20 cellular contexts compared by ENCODE assay signal in genomic region chr5:85896499-85896898, GRCh38.
"Had no signal": no experiment of that assay in that cellular context is flagged by ENCODE, and none has a peak within 500 bp of the region (broad histone marks: within the 10 kb centered on the region; RNA-seq: fewer than 3 reads in every experiment).

No MANE protein-coding gene starts in this region.

- H3K27ac ChIP-seq: colonic mucosa, esophagus muscularis mucosa, foreskin keratinocyte, gastroesophageal sphincter, heart left ventricle, hepatocyte, left lung, lower lobe of right lung had no signal

- H3K36me3 ChIP-seq: colonic mucosa, esophagus muscularis mucosa, gastroesophageal sphincter, heart left ventricle, left lung, lower lobe of right lung had no signal

- H3K9me3 ChIP-seq: colonic mucosa, esophagus muscularis mucosa, gastroesophageal sphincter, heart left ventricle, left lung, lower lobe of right lung, mucosa of descending colon had no signal

- ATAC-seq: foreskin keratinocyte; gastroesophageal sphincter; heart left ventricle; left cardiac atrium; left lung; left ventricle myocardium superior; lower lobe of right lung; mucosa of descending colon; naive thymus-derived CD8-positive, alpha-beta T cell had no signal

- H3K4me3 ChIP-seq: colonic mucosa, esophagus muscularis mucosa, gastroesophageal sphincter, heart left ventricle, hepatocyte, left lung, lower lobe of right lung, mucosa of descending colon had no signal

- DNase-seq: colonic mucosa; cortex of kidney; effector CD4-positive, alpha-beta T cell; effector memory CD4-positive, alpha-beta T cell; foreskin keratinocyte; heart left ventricle; hypothalamus; immature natural killer cell; islet precursor cell; left cardiac atrium; left lung; left ventricle myocardium superior; lower lobe of right lung; mesenchymal stem cell; mucosa of descending colon; naive B cell; naive thymus-derived CD8-positive, alpha-beta T cell had no signal

- H3K4me1 ChIP-seq: colonic mucosa, esophagus muscularis mucosa, foreskin keratinocyte, gastroesophageal sphincter, heart left ventricle, left lung, lower lobe of right lung had no signal

- H3K27me3 ChIP-seq: colonic mucosa, esophagus muscularis mucosa, foreskin keratinocyte, gastroesophageal sphincter, heart left ventricle, hepatocyte, left lung had no signal
